26 cellular contexts compared by ENCODE assay signal in genomic region chr13:48806522-48806921, GRCh38.
DNase-seq lines count a peak whose midpoint lies in the region; ATAC-seq lines count a peak whose summit lies in the region.
"Had no signal": no experiment of that assay in that cellular context is flagged by ENCODE, and none has a peak within 500 bp of the region (broad histone marks: within the 10 kb centered on the region; RNA-seq: fewer than 3 reads in every experiment).

No MANE protein-coding gene starts in this region.

- H4K20me1 ChIP-seq in Karpas-422 (ENCODE audit: insufficient read depth, low read depth, low read length): no peaks in the 10 kb centered on the region

- H3K4me3 ChIP-seq in Karpas-422 (ENCODE audit: low read length): no peak overlapping the region
- H3K4me3 ChIP-seq: suprapubic skin had no signal

- H3K27ac Mint-ChIP-seq in T-helper 2 cell treated with Interferon-gamma antibody and Interleukin-4, amounts not matched to agents 5 μg/mL and 100 μg/mL, for 36 hours: peak overlapping the region; percentile 5
- H3K27ac Mint-ChIP-seq in T-helper 17 cell: peak overlapping the region; percentile 41
- H3K27ac Mint-ChIP-seq in immature natural killer cell: peak overlapping the region in 1 of 6 donors; percentile 7
- H3K27ac Mint-ChIP-seq: activated CD8-positive, alpha-beta memory T cell treated with anti-CD3 and anti-CD28 coated beads, Interleukin-2, amount 10 ng/mL, durations not matched to agents 7 days and 5 days; naive B cell had no signal

- no peaks in the 10 kb centered on the region for H3K4me1 ChIP-seq in Karpas-422 (ENCODE audit: low read length)
- H3K4me1 ChIP-seq: suprapubic skin had no signal

- no peak overlapping the region for H3K4me2 ChIP-seq in Karpas-422 (ENCODE audit: low read depth, low read length, poor library complexity, severe bottlenecking)

- H3K9me3 ChIP-seq in Karpas-422 (ENCODE audit: low read length): no peaks in the 10 kb centered on the region
- H3K9me3 ChIP-seq in T-helper 17 cell (ENCODE audit: control insufficient read depth, low read length, poor library complexity, severe bottlenecking): no peaks in the 10 kb centered on the region
- H3K9me3 ChIP-seq: suprapubic skin had no signal

- no peak overlapping the region for H3K9ac ChIP-seq in Karpas-422 (ENCODE audit: low read length)

- DNase-seq in T-helper 2 cell treated with Interferon-gamma antibody and Interleukin-4, amounts not matched to agents 5 μg/mL and 100 μg/mL, for 36 hours (ENCODE audit: low spot score): no peak
- DNase-seq in T-helper 2 cell (no peak), Karpas-422 (no peak), T-helper 17 cell (no peak), glomerular visceral epithelial cell (ENCODE audit: extremely low spot score) (peak; percentile 37), immature natural killer cell (no peak)
- DNase-seq in stimulated activated CD8-positive, alpha-beta memory T cell treated with anti-CD3 and anti-CD28 coated beads, Interleukin-4, amount 100 ng/mL, for 48 hours: no peak
- DNase-seq: activated CD4-positive, alpha-beta T cell treated with anti-CD3 and anti-CD28 coated beads for 48 hours; activated CD8-positive, alpha-beta memory T cell treated with anti-CD3 and anti-CD28 coated beads, Interleukin-2, amount 10 ng/mL, durations not matched to agents 7 days and 5 days; brain microvascular endothelial cell; COR-L47; DMS79 treated with DMSO at 0.1 percent for 48 hours; effector CD4-positive, alpha-beta T cell; erythroblast; foreskin fibroblast; naive B cell; NCI-H1417 treated with DMSO at 0.1 percent for 48 hours; NCI-H2107; retina; SIG-M5; small intestine; stimulated activated CD4-positive, alpha-beta T cell treated with anti-CD3 and anti-CD28 coated beads, Interleukin-1b, Interleukin-23, amount 100 ng/mL, for 48 hours had no signal

- H3K9me2 ChIP-seq in Karpas-422 (replicated peaks; ENCODE audit: insufficient read depth, low read length): no peaks in the 10 kb centered on the region

- peaks cover 14% of the 10 kb centered on the region for H3K27me3 Mint-ChIP-seq in T-helper 2 cell treated with Interferon-gamma antibody and Interleukin-4, amounts not matched to agents 5 μg/mL and 100 μg/mL, for 36 hours (ENCODE audit: low read depth)
- H3K27me3 Mint-ChIP-seq in T-helper 17 cell (no peaks in the 10 kb centered on the region), immature natural killer cell (ENCODE audit: low read depth in 3 of 3) (peaks cover 0 to 3% (median 2%) of the 10 kb centered on the region in 3 donors)
- H3K27me3 Mint-ChIP-seq: activated CD8-positive, alpha-beta memory T cell treated with anti-CD3 and anti-CD28 coated beads, Interleukin-2, amount 10 ng/mL, durations not matched to agents 7 days and 5 days had no signal

- H3K27me3 ChIP-seq in Karpas-422 (ENCODE audit: low read length): no peaks in the 10 kb centered on the region
- H3K27me3 ChIP-seq: brain microvascular endothelial cell, suprapubic skin had no signal

- H3K4me3 Mint-ChIP-seq in T-helper 2 cell treated with Interferon-gamma antibody and Interleukin-4, amounts not matched to agents 5 μg/mL and 100 μg/mL, for 36 hours: no peak overlapping the region
- H3K4me3 Mint-ChIP-seq in T-helper 17 cell (peak overlapping the region; percentile 32), immature natural killer cell (peak overlapping the region in 2 of 5 donors; percentile 1 to 22)
- H3K4me3 Mint-ChIP-seq: activated CD8-positive, alpha-beta memory T cell treated with anti-CD3 and anti-CD28 coated beads, Interleukin-2, amount 10 ng/mL, durations not matched to agents 7 days and 5 days; naive B cell had no signal

- H3K79me2 ChIP-seq in Karpas-422 (ENCODE audit: low read length): no peaks in the 10 kb centered on the region

- H3K4me1 Mint-ChIP-seq in T-helper 2 cell treated with Interferon-gamma antibody and Interleukin-4, amounts not matched to agents 5 μg/mL and 100 μg/mL, for 36 hours (ENCODE audit: low read depth): peaks cover 25% of the 10 kb centered on the region
- H3K4me1 Mint-ChIP-seq in T-helper 17 cell (peaks cover 18% of the 10 kb centered on the region), immature natural killer cell (peaks cover 0 to 5% of the 10 kb centered on the region in 2 donors)
- H3K4me1 Mint-ChIP-seq: naive B cell had no signal

- H3K27ac ChIP-seq in Karpas-422 (ENCODE audit: low read length): no peak overlapping the region
- H3K27ac ChIP-seq: brain microvascular endothelial cell, suprapubic skin, VCaP had no signal

- 0 out of 2 replicates have a peak overlapping the region, but pooled peaks have one; percentile 8 for H2AFZ ChIP-seq in Karpas-422 (ENCODE audit: low read length)

- peaks cover 3% of the 10 kb centered on the region for H3K36me3 Mint-ChIP-seq in T-helper 2 cell treated with Interferon-gamma antibody and Interleukin-4, amounts not matched to agents 5 μg/mL and 100 μg/mL, for 36 hours (ENCODE audit: low read depth)
- no peaks in the 10 kb centered on the region for H3K36me3 Mint-ChIP-seq in T-helper 17 cell (ENCODE audit: low read depth)
- H3K36me3 Mint-ChIP-seq in immature natural killer cell: peaks cover 0 to 4% (median 0%) of the 10 kb centered on the region in 3 donors
- H3K36me3 Mint-ChIP-seq: naive B cell had no signal

- ATAC-seq in T-helper 17 cell (no peak), GM18868 (IDR thresholded peaks at IDR 0.05; ENCODE audit: unreplicated experiment) (no peak)
- ATAC-seq: activated CD8-positive, alpha-beta memory T cell treated with anti-CD3 and anti-CD28 coated beads, Interleukin-2, amount 10 ng/mL, durations not matched to agents 7 days and 5 days; left lobe of liver had no signal

- peaks cover 14% of the 10 kb centered on the region for H3K9me3 Mint-ChIP-seq in T-helper 2 cell treated with Interferon-gamma antibody and Interleukin-4, amounts not matched to agents 5 μg/mL and 100 μg/mL, for 36 hours
- peaks cover 0 to 1% (median 0%) of the 10 kb centered on the region in 6 donors for H3K9me3 Mint-ChIP-seq in immature natural killer cell

- no peaks in the 10 kb centered on the region for H3K36me3 ChIP-seq in Karpas-422 (ENCODE audit: insufficient read depth, low read length)
- H3K36me3 ChIP-seq: brain microvascular endothelial cell, suprapubic skin had no signal
